Comparison of ENCODE assay signal across 20 cellular contexts in genomic region chr14:90987140-90987539, GRCh38.
"Had no signal": no experiment of that assay in that cellular context is flagged by ENCODE, and none has a peak within 500 bp of the region (broad histone marks: within the 10 kb centered on the region; RNA-seq: fewer than 3 reads in every experiment).

No MANE protein-coding gene starts in this region.

- H3K36me3 ChIP-seq: gastrocnemius medialis, ovary, prostate gland, SJSA1, tibial artery had no signal

- H3K9me3 ChIP-seq: gastrocnemius medialis, ovary, prostate gland, SJSA1, tibial artery had no signal

- ATAC-seq: activated naive CD4-positive, alpha-beta T cell treated with anti-CD3 and anti-CD28 coated beads, Interleukin-2, amount 50 U/mL, for 72 hours; gastrocnemius medialis; natural killer cell treated with Interleukin-12 subunit alpha and Interleukin-12 subunit beta and Interleukin-15 and Interleukin-18, amount 100 ng/mL, for 72 hours; stimulated activated naive CD8-positive, alpha-beta T cell treated with anti-CD3 and anti-CD28 coated beads, Interleukin-15, amount 100 ng/mL, for 72 hours had no signal

- H3K27me3 Mint-ChIP-seq: memory B cell; natural killer cell treated with Interleukin-12 subunit alpha and Interleukin-12 subunit beta and Interleukin-15 and Interleukin-18, amount 100 ng/mL, for 72 hours; stimulated activated naive CD8-positive, alpha-beta T cell treated with anti-CD3 and anti-CD28 coated beads, Interleukin-15, amount 100 ng/mL, for 72 hours had no signal

- H3K4me3 ChIP-seq: gastrocnemius medialis, ovary, prostate gland, SJSA1, tibial artery had no signal

- DNase-seq: activated CD4-positive, alpha-beta T cell treated with anti-CD3 and anti-CD28 coated beads for 48 hours; activated CD8-positive, alpha-beta memory T cell treated with anti-CD3 and anti-CD28 coated beads for 24 hours; activated CD8-positive, alpha-beta memory T cell treated with anti-CD3 and anti-CD28 coated beads, Interleukin-2, amount 50 U/mL, for 4 hours; activated gamma-delta T cell; cortex of kidney; gastrocnemius medialis; head of caudate nucleus; hypothalamus; ovary; stimulated activated CD4-positive, alpha-beta T cell treated with anti-CD3 and anti-CD28 coated beads, Interleukin-4, amount 100 ng/mL, for 24 hours; stimulated activated naive CD8-positive, alpha-beta T cell treated with anti-CD3 and anti-CD28 coated beads, Interleukin-15, amount 100 ng/mL, for 72 hours; T-helper 9 cell; tibial artery had no signal

- H3K27ac Mint-ChIP-seq: activated naive CD4-positive, alpha-beta T cell treated with anti-CD3 and anti-CD28 coated beads, Interleukin-2, amount 50 U/mL, for 72 hours; memory B cell; stimulated activated naive CD8-positive, alpha-beta T cell treated with anti-CD3 and anti-CD28 coated beads, Interleukin-15, amount 100 ng/mL, for 72 hours; WTC11 had no signal

- FAIRE-seq: astrocyte had no signal

- H3K9me3 Mint-ChIP-seq: activated naive CD4-positive, alpha-beta T cell treated with anti-CD3 and anti-CD28 coated beads, Interleukin-2, amount 50 U/mL, for 72 hours; memory B cell; natural killer cell treated with Interleukin-12 subunit alpha and Interleukin-12 subunit beta and Interleukin-15 and Interleukin-18, amount 100 ng/mL, for 72 hours; stimulated activated naive CD8-positive, alpha-beta T cell treated with anti-CD3 and anti-CD28 coated beads, Interleukin-15, amount 100 ng/mL, for 72 hours; WTC11 had no signal

- H3K4me1 ChIP-seq: gastrocnemius medialis, prostate gland, SJSA1, tibial artery had no signal

- H3K4me1 Mint-ChIP-seq: WTC11 had no signal

- H3K27me3 ChIP-seq: gastrocnemius medialis, ovary, SJSA1, tibial artery had no signal

- H3K27ac ChIP-seq: gastrocnemius medialis, ovary, prostate gland, SJSA1, tibial artery had no signal

- H3K36me3 Mint-ChIP-seq: WTC11 had no signal

- H3K4me3 Mint-ChIP-seq: memory B cell; natural killer cell treated with Interleukin-12 subunit alpha and Interleukin-12 subunit beta and Interleukin-15 and Interleukin-18, amount 100 ng/mL, for 72 hours; stimulated activated naive CD8-positive, alpha-beta T cell treated with anti-CD3 and anti-CD28 coated beads, Interleukin-15, amount 100 ng/mL, for 72 hours; WTC11 had no signal
